ENCODE assay signal across 11 cellular contexts in genomic region chr4:9999956-10000551, GRCh38. TPM values are rescaled to one million over a fixed set of nuclear protein-coding genes. Genes with fewer than 3 reads are reported as not detected.
DNase-seq lines count a peak whose midpoint lies in the region; ATAC-seq, FAIRE-seq and TF ChIP-seq lines count a peak whose summit lies in the region.
"Had no signal": no experiment of that assay in that cellular context is flagged by ENCODE, and none has a peak within 500 bp of the region (broad histone marks: within the 10 kb centered on the region; RNA-seq: fewer than 3 reads in every experiment).

No MANE protein-coding gene starts in this region.

- no peak overlapping the region for H3K4me3 ChIP-seq in bronchial epithelial cell (ENCODE audit: low read depth, low read length)
- H3K4me3 ChIP-seq: SJCRH30 had no signal

- peaks cover 22% of the 10 kb centered on the region for H3K36me3 ChIP-seq in bronchial epithelial cell (ENCODE audit: control insufficient read depth, insufficient read depth, low read length)
- H3K36me3 ChIP-seq: SJCRH30 had no signal

- no peak overlapping the region for H3K4me3 Mint-ChIP-seq in progenitor cell of endocrine pancreas (ENCODE audit: low read depth)

- no peaks in the 10 kb centered on the region for H3K27me3 Mint-ChIP-seq in progenitor cell of endocrine pancreas

- ATAC-seq in GM18502 (IDR thresholded peaks at IDR 0.05; ENCODE audit: poor library complexity, unreplicated experiment), result peak; percentile 77
- ATAC-seq in GM19455 (IDR thresholded peaks at IDR 0.05; ENCODE audit: unreplicated experiment), result peak; percentile 40
- ATAC-seq in HG03108 (IDR thresholded peaks at IDR 0.05; ENCODE audit: unreplicated experiment), result peak; percentile 33
- ATAC-seq in left ventricle myocardium superior, result no peak

- no peaks in the 10 kb centered on the region for H3K36me3 Mint-ChIP-seq in progenitor cell of endocrine pancreas (ENCODE audit: insufficient read depth)

- no peak overlapping the region for H3K27ac ChIP-seq in caudate nucleus (ENCODE audit: low read depth, low read length)
- H3K27ac ChIP-seq: SJCRH30 had no signal

- TF ChIP-seq CTCF in bronchial epithelial cell (IDR thresholded peaks at IDR 0.05; ENCODE audit: insufficient read depth, low read length, severe bottlenecking), result no peak
- TF ChIP-seq CTCF in progenitor cell of endocrine pancreas (IDR thresholded peaks at IDR 0.05; ENCODE audit: unreplicated experiment), result no peak

- H3K9me3 Mint-ChIP-seq in progenitor cell of endocrine pancreas (ENCODE audit: low read depth), result no peaks in the 10 kb centered on the region

- peaks cover 12% of the 10 kb centered on the region for H3K4me1 Mint-ChIP-seq in progenitor cell of endocrine pancreas (ENCODE audit: low read depth)

- H3K27me3 ChIP-seq in bronchial epithelial cell (ENCODE audit: control insufficient read depth, insufficient read depth, low read length), result no peaks in the 10 kb centered on the region
- H3K27me3 ChIP-seq: SJCRH30 had no signal

- peak; percentile 87 for FAIRE-seq in bronchial epithelial cell (lab: Jason Lieb, UNC)

- DNase-seq in bronchial epithelial cell (ENCODE audit: low read depth) (peak; percentile 50), caudate nucleus (lab: John Stamatoyannopoulos, UW) (no peak), left ventricle myocardium superior (no peak), superior temporal gyrus (ENCODE audit: extremely low spot score) (no peak), progenitor cell of endocrine pancreas (ENCODE audit: low spot score, unreplicated experiment) (no peak)
- DNase-seq: activated gamma-delta T cell treated with Interleukin-2 at 50 U/mL for 16 hours; SJCRH30; stimulated activated CD4-positive, alpha-beta T cell treated with anti-CD3 and anti-CD28 coated beads, Interleukin-1b, Interleukin-23, amount 100 ng/mL, for 48 hours had no signal

- H3K27ac Mint-ChIP-seq in progenitor cell of endocrine pancreas, result no peak overlapping the region

- intact Hi-C loops in left ventricle myocardium superior (cut with micrococcal nuclease), result no loop called here

RNA-seq across cellular contexts. Expression of gene SLC2A9, which starts 21.2 kb away (rescaled TPM):
- total RNA-seq in bronchial epithelial cell (29.7 and 71.0 TPM in 2 replicates), left ventricle myocardium superior (7.1 TPM), progenitor cell of endocrine pancreas (3.1 and 3.2 TPM in 2 replicates)
